ENCODE assay signal across 2 cellular contexts in the genomic region with DNA sequence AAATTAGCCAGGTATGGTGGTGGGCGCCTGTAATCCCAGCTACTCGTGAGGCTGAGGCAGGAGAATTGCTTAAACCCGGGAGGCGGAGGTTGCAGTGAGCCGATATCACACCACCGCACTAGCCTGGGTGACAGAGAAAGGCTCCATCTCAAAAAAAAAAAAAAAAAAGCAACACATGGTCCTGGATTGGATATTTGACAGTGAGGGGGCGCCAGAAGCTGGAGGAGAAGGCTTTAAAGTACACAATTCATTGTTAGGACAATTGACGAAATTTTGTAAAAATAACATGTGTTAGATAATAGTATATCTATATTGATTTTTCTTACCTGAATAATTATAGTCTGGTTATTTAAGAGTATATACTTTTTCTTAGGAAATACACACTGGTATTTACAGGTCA.
TF ChIP-seq lines count a peak whose summit lies in the region.

No MANE protein-coding gene starts in this region.

TF ChIP-seq in GM23338, 12 proteins besides CTCF, POLR2A, EP300 and RAD21:
- no peak for TF ChIP-seq STAT1 (IDR thresholded peaks at IDR 0.05; ENCODE audit: unreplicated experiment)
- TF ChIP-seq ZNF462 (CRISPR knock-in tag; IDR thresholded peaks at IDR 0.05) = no peak

TF ChIP-seq in K562, 482 proteins besides CTCF, POLR2A, EP300 and RAD21:
- TF ChIP-seq, protein P1, sequence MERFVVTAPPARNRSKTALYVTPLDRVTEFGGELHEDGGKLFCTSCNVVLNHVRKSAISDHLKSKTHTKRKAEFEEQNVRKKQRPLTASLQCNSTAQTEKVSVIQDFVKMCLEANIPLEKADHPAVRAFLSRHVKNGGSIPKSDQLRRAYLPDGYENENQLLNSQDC (CRISPR knock-in tag; IDR thresholded peaks at IDR 0.05) = no peak
- TF ChIP-seq TAF15 (IDR thresholded peaks at IDR 0.05; ENCODE audit: low read depth, low read length) (no peak), ZNF668 (CRISPR knock-in tag; IDR thresholded peaks at IDR 0.05) (no peak), LCOR (CRISPR knock-in tag; IDR thresholded peaks at IDR 0.05) (no peak), SLC30A9 (CRISPR knock-in tag; IDR thresholded peaks at IDR 0.05) (no peak), THAP7 (CRISPR knock-in tag; IDR thresholded peaks at IDR 0.05) (no peak), ZNF384 (IDR thresholded peaks at IDR 0.05; ENCODE audit: low read depth, low read length) (peak; percentile 86)
